ENCODE assay signal across 8 cellular contexts in genomic region chr10:32379314-32379949, GRCh38. TPM values are rescaled to one million over a fixed set of nuclear protein-coding genes. Genes with fewer than 3 reads are reported as not detected.
DNase-seq lines count a peak whose midpoint lies in the region; ATAC-seq and TF ChIP-seq lines count a peak whose summit lies in the region.

No MANE protein-coding gene starts in this region.

- H3K9me3 ChIP-seq in HUES48 (ENCODE audit: control insufficient read depth, insufficient read depth, low read length) (no peaks in the 10 kb centered on the region), NT2/D1 (ENCODE audit: insufficient read depth, low read length) (no peaks in the 10 kb centered on the region), colonic mucosa (no peaks in the 10 kb centered on the region), testis (no peaks in the 10 kb centered on the region)

- no peaks in the 10 kb centered on the region for H3K36me3 ChIP-seq in HUES48 (ENCODE audit: control insufficient read depth, insufficient read depth, low read length)
- no peaks in the 10 kb centered on the region for H3K36me3 ChIP-seq in NT2/D1 (ENCODE audit: insufficient read depth, insufficient read length, low read length)
- no peaks in the 10 kb centered on the region for H3K36me3 ChIP-seq in colonic mucosa
- H3K36me3 ChIP-seq in testis (ENCODE audit: low read depth, missing control alignments): no peaks in the 10 kb centered on the region

- ATAC-seq in left colon: peak; percentile 46
- no peak for ATAC-seq in activated naive CD8-positive, alpha-beta T cell treated with anti-CD3 and anti-CD28 coated beads, Interleukin-2, amount 50 U/mL, for 24 hours

- H3K27me3 ChIP-seq in HUES48 (ENCODE audit: control insufficient read depth, insufficient read depth, low read length): no peaks in the 10 kb centered on the region
- no peaks in the 10 kb centered on the region for H3K27me3 ChIP-seq in NT2/D1 (ENCODE audit: insufficient read depth, insufficient read length)
- H3K27me3 ChIP-seq in colonic mucosa: no peaks in the 10 kb centered on the region
- no peaks in the 10 kb centered on the region for H3K27me3 ChIP-seq in testis

- WGBS in testis, 2 donors: 16 to 20% methylated on average over 10 of the region's 10 CpGs

- H3K27me3 Mint-ChIP-seq in activated naive CD8-positive, alpha-beta T cell treated with anti-CD3 and anti-CD28 coated beads, Interleukin-2, amount 50 U/mL, for 24 hours: no peaks in the 10 kb centered on the region

- H3K27ac ChIP-seq in HUES48 (ENCODE audit: low read depth, low read length) (peak overlapping the region; percentile 94), colonic mucosa (peak overlapping the region; percentile 80), testis (peak overlapping the region; percentile 67 to 77)

- H3K4me1 Mint-ChIP-seq in activated naive CD8-positive, alpha-beta T cell treated with anti-CD3 and anti-CD28 coated beads, Interleukin-2, amount 50 U/mL, for 24 hours: peaks cover 26% of the 10 kb centered on the region

- TF ChIP-seq POLR2A in testis (IDR thresholded peaks at IDR 0.05): no peak

- H3K9ac ChIP-seq in HUES48 (ENCODE audit: low read depth, low read length) (peak overlapping the region; percentile 73), NT2/D1 (ENCODE audit: insufficient read length, low read depth) (peak overlapping the region; percentile 67), colonic mucosa (ENCODE audit: low read depth in 2 of 2, low read length in 2 of 2) (peak overlapping the region in 1 of 2 donors; percentile 93)

- H3K36me3 Mint-ChIP-seq in activated naive CD8-positive, alpha-beta T cell treated with anti-CD3 and anti-CD28 coated beads, Interleukin-2, amount 50 U/mL, for 24 hours (ENCODE audit: low read depth): no peaks in the 10 kb centered on the region

- peak; percentile 51 for DNase-seq in SIG-M5 treated with dmso at 0.1 percent for 504 hours (lab: John Stamatoyannopoulos, UW; ENCODE audit: unreplicated experiment)
- DNase-seq in SIG-M5 (lab: John Stamatoyannopoulos, UW): no peak
- DNase-seq in NT2/D1 (ENCODE audit: low read depth, low spot score): peak; percentile 33
- no peak for DNase-seq in colonic mucosa
- DNase-seq in left colon: no peak
- DNase-seq in testis: no peak
- no peak for DNase-seq in activated naive CD8-positive, alpha-beta T cell treated with anti-CD3 and anti-CD28 coated beads, Interleukin-2, amount 50 U/mL, for 24 hours

- TF ChIP-seq CTCF in colonic mucosa (IDR thresholded peaks at IDR 0.05) (no peak), testis (IDR thresholded peaks at IDR 0.05) (no peak)

- H3K4me3 ChIP-seq in HUES48 (ENCODE audit: low read depth, low read length) (peak overlapping the region; percentile 82), NT2/D1 (ENCODE audit: insufficient read length, low read depth) (peak overlapping the region; percentile 50), colonic mucosa (peak overlapping the region; percentile 53), testis (peak overlapping the region; percentile 57 to 68)

- no peak overlapping the region for H3K27ac Mint-ChIP-seq in activated naive CD8-positive, alpha-beta T cell treated with anti-CD3 and anti-CD28 coated beads, Interleukin-2, amount 50 U/mL, for 24 hours

- intact Hi-C loops in colonic mucosa (cut with DNase I): no loop called here
- intact Hi-C loops in left colon (cut with DNase I, micrococcal nuclease): loop anchor here in 1 of 2 donors (10.0 kb wide), 1 partner anchor 65 kb away; the partner anchor contains the start of gene CCDC7
- intact Hi-C loops in testis (cut with DNase I; ENCODE audit: low total_unique reads): no loop called here

- no peak overlapping the region for H3K4me3 Mint-ChIP-seq in activated naive CD8-positive, alpha-beta T cell treated with anti-CD3 and anti-CD28 coated beads, Interleukin-2, amount 50 U/mL, for 24 hours

- H3K4me1 ChIP-seq in HUES48 (ENCODE audit: control insufficient read depth, insufficient read depth, low read length) (peaks cover 15% of the 10 kb centered on the region), NT2/D1 (ENCODE audit: insufficient read depth, insufficient read length) (peaks cover 3% of the 10 kb centered on the region), colonic mucosa (peaks cover 5% of the 10 kb centered on the region), testis (no peaks in the 10 kb centered on the region)

- H3K9me3 Mint-ChIP-seq in activated naive CD8-positive, alpha-beta T cell treated with anti-CD3 and anti-CD28 coated beads, Interleukin-2, amount 50 U/mL, for 24 hours: no peaks in the 10 kb centered on the region

RNA-seq across cellular contexts. Expression of gene EPC1, which starts 32.5 kb away (rescaled TPM):
- total RNA-seq in colonic mucosa: 10 to 100 TPM; 24.5 to 30.9 TPM
- 10 to 100 TPM; 32.3 to 36.9 TPM for total RNA-seq in left colon
- total RNA-seq in testis: 10 to 100 TPM; 65.4 to 65.8 TPM
- 34.8 TPM for polyA plus RNA-seq in testis (ENCODE audit: insufficient read depth, low read depth, low replicate concordance)

Comparison
In these comparisons a context has a peak if more than half of its experiments do, and no peak if none do; other contexts are left out.
1. DNase-seq: peak in SIG-M5 treated with dmso at 0.1 percent for 504 hours (single experiment) and NT2/D1 (single experiment); none in SIG-M5 (single experiment), colonic mucosa (single experiment), left colon (0 of 2), testis (single experiment) and activated naive CD8-positive, alpha-beta T cell treated with anti-CD3 and anti-CD28 coated beads, Interleukin-2, amount 50 U/mL, for 24 hours (single experiment).
2. Peak in every context shown above with its lines, with median percentiles within 50 percentile points of each other: H3K27ac ChIP-seq and H3K4me3 ChIP-seq.